ENCODE assay signal across 1 cellular context in the genomic region with DNA sequence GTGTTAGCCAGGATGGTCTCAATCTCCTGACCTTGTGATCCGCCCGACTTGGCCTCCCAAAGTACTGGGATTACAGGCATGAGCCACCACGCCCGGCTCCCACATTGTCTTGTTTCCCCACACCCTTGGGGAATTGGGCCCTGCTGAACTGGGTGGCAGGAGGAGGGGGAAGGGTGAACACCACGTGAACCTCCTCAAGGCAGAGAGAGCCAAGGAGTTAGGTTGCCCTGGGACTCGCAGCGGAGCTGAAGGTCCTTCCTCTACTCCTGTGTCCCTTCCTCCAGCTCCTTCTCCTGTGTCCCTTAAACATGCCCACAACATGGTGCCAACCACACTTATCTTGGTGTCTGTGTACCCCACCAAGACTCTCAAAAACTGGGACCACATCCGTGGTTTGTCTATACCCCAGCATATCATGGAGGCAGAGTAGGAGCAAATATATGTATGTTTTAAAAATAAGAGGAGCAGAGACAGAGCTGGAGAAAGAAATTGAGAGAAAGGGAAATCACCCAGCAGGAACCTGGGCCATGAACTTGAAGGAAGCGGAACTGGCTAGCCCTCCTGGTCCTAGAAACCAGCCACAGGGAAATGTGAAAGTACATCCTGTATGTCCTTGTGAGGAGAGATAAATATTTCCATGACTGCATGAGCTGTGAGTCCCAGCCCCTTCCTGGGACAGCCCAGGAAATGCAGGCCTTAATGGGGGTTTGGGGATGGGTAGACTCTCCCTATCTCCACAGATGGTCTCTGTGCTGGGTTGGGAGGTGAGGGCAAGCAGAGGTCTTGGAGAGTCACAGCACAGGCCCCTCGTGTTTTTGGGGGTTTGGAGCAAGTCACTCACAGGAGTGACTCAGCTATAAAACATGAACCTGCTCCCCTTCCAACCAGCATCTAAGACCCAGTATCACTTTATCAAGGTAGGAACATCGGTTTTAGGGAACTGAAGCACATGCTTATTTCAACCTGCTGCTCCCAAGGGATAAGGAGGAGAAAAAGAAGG.
TF ChIP-seq lines count a peak whose summit lies in the region.

No MANE protein-coding gene starts in this region.

TF ChIP-seq in K562, 482 proteins besides CTCF, POLR2A, EP300 and RAD21 (continued from another document and continues in another):
- TF ChIP-seq, protein P1, sequence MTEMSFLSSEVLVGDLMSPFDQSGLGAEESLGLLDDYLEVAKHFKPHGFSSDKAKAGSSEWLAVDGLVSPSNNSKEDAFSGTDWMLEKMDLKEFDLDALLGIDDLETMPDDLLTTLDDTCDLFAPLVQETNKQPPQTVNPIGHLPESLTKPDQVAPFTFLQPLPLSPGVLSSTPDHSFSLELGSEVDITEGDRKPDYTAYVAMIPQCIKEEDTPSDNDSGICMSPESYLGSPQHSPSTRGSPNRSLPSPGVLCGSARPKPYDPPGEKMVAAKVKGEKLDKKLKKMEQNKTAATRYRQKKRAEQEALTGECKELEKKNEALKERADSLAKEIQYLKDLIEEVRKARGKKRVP (CRISPR knock-in tag; IDR thresholded peaks at IDR 0.05), result no peak
- TF ChIP-seq XRCC5 (IDR thresholded peaks at IDR 0.05; ENCODE audit: low read depth, low read length), result no peak
- TF ChIP-seq ZNF780A (CRISPR knock-in tag; IDR thresholded peaks at IDR 0.05), result no peak
- TF ChIP-seq EHMT2 (IDR thresholded peaks at IDR 0.05), result no peak
- TF ChIP-seq CAMTA2 (CRISPR knock-in tag; conservative IDR thresholded peaks at IDR 0.05), result no peak
- TF ChIP-seq, protein P2, sequence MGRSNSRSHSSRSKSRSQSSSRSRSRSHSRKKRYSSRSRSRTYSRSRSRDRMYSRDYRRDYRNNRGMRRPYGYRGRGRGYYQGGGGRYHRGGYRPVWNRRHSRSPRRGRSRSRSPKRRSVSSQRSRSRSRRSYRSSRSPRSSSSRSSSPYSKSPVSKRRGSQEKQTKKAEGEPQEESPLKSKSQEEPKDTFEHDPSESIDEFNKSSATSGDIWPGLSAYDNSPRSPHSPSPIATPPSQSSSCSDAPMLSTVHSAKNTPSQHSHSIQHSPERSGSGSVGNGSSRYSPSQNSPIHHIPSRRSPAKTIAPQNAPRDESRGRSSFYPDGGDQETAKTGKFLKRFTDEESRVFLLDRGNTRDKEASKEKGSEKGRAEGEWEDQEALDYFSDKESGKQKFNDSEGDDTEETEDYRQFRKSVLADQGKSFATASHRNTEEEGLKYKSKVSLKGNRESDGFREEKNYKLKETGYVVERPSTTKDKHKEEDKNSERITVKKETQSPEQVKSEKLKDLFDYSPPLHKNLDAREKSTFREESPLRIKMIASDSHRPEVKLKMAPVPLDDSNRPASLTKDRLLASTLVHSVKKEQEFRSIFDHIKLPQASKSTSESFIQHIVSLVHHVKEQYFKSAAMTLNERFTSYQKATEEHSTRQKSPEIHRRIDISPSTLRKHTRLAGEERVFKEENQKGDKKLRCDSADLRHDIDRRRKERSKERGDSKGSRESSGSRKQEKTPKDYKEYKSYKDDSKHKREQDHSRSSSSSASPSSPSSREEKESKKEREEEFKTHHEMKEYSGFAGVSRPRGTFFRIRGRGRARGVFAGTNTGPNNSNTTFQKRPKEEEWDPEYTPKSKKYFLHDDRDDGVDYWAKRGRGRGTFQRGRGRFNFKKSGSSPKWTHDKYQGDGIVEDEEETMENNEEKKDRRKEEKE (IDR thresholded peaks at IDR 0.05; ENCODE audit: borderline replicate concordance in 1 of 2, control insufficient read depth in 1 of 2, low read depth in 2 of 2, low read length in 1 of 2), result no peak
- TF ChIP-seq ZNF785 (CRISPR knock-in tag; IDR thresholded peaks at IDR 0.05), result no peak
- TF ChIP-seq, protein P3, sequence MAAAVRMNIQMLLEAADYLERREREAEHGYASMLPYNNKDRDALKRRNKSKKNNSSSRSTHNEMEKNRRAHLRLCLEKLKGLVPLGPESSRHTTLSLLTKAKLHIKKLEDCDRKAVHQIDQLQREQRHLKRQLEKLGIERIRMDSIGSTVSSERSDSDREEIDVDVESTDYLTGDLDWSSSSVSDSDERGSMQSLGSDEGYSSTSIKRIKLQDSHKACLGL (CRISPR knock-in tag; IDR thresholded peaks at IDR 0.05; ENCODE audit: borderline replicate concordance, poor library complexity, severe bottlenecking), result no peak
- TF ChIP-seq, protein P4, sequence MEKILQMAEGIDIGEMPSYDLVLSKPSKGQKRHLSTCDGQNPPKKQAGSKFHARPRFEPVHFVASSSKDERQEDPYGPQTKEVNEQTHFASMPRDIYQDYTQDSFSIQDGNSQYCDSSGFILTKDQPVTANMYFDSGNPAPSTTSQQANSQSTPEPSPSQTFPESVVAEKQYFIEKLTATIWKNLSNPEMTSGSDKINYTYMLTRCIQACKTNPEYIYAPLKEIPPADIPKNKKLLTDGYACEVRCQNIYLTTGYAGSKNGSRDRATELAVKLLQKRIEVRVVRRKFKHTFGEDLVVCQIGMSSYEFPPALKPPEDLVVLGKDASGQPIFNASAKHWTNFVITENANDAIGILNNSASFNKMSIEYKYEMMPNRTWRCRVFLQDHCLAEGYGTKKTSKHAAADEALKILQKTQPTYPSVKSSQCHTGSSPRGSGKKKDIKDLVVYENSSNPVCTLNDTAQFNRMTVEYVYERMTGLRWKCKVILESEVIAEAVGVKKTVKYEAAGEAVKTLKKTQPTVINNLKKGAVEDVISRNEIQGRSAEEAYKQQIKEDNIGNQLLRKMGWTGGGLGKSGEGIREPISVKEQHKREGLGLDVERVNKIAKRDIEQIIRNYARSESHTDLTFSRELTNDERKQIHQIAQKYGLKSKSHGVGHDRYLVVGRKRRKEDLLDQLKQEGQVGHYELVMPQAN (IDR thresholded peaks at IDR 0.05; ENCODE audit: borderline replicate concordance), result no peak; the same call in 1 of the 2 replicates
- TF ChIP-seq SIN3A (IDR thresholded peaks at IDR 0.05; ENCODE audit: borderline replicate concordance in 2 of 2, control insufficient read depth in 1 of 2, low read depth in 2 of 2, low read length in 2 of 2), result no peak
- TF ChIP-seq, protein P5, sequence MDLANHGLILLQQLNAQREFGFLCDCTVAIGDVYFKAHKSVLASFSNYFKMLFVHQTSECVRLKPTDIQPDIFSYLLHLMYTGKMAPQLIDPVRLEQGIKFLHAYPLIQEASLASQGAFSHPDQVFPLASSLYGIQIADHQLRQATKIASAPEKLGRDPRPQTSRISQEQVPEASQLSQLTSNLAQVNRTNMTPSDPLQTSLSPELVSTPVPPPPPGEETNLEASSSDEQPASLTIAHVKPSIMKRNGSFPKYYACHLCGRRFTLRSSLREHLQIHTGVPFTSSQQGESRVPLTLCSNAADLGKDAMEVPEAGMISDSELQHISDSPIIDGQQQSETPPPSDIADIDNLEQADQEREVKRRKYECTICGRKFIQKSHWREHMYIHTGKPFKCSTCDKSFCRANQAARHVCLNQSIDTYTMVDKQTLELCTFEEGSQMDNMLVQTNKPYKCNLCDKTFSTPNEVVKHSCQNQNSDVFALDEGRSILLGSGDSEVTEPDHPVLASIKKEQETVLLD (IDR thresholded peaks at IDR 0.05), result 0 out of 2 replicates have a peak, but pooled peaks have one; percentile 32
- TF ChIP-seq, protein P6, sequence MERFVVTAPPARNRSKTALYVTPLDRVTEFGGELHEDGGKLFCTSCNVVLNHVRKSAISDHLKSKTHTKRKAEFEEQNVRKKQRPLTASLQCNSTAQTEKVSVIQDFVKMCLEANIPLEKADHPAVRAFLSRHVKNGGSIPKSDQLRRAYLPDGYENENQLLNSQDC (CRISPR knock-in tag; IDR thresholded peaks at IDR 0.05), result no peak
- TF ChIP-seq, protein P7, sequence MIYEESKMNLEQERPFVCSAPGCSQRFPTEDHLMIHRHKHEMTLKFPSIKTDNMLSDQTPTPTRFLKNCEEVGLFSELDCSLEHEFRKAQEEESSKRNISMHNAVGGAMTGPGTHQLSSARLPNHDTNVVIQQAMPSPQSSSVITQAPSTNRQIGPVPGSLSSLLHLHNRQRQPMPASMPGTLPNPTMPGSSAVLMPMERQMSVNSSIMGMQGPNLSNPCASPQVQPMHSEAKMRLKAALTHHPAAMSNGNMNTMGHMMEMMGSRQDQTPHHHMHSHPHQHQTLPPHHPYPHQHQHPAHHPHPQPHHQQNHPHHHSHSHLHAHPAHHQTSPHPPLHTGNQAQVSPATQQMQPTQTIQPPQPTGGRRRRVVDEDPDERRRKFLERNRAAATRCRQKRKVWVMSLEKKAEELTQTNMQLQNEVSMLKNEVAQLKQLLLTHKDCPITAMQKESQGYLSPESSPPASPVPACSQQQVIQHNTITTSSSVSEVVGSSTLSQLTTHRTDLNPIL (CRISPR knock-in tag; IDR thresholded peaks at IDR 0.05), result no peak
- TF ChIP-seq, protein P8, sequence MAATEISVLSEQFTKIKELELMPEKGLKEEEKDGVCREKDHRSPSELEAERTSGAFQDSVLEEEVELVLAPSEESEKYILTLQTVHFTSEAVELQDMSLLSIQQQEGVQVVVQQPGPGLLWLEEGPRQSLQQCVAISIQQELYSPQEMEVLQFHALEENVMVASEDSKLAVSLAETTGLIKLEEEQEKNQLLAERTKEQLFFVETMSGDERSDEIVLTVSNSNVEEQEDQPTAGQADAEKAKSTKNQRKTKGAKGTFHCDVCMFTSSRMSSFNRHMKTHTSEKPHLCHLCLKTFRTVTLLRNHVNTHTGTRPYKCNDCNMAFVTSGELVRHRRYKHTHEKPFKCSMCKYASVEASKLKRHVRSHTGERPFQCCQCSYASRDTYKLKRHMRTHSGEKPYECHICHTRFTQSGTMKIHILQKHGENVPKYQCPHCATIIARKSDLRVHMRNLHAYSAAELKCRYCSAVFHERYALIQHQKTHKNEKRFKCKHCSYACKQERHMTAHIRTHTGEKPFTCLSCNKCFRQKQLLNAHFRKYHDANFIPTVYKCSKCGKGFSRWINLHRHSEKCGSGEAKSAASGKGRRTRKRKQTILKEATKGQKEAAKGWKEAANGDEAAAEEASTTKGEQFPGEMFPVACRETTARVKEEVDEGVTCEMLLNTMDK (IDR thresholded peaks at IDR 0.05; ENCODE audit: borderline replicate concordance, insufficient read depth, low read depth, low read length, poor library complexity, severe bottlenecking), result no peak
- TF ChIP-seq, protein P9, sequence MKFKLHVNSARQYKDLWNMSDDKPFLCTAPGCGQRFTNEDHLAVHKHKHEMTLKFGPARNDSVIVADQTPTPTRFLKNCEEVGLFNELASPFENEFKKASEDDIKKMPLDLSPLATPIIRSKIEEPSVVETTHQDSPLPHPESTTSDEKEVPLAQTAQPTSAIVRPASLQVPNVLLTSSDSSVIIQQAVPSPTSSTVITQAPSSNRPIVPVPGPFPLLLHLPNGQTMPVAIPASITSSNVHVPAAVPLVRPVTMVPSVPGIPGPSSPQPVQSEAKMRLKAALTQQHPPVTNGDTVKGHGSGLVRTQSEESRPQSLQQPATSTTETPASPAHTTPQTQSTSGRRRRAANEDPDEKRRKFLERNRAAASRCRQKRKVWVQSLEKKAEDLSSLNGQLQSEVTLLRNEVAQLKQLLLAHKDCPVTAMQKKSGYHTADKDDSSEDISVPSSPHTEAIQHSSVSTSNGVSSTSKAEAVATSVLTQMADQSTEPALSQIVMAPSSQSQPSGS (CRISPR knock-in tag; IDR thresholded peaks at IDR 0.05), result no peak
- no peak for TF ChIP-seq ZC3H11A (IDR thresholded peaks at IDR 0.05; ENCODE audit: low read depth, low read length)
- no peak for TF ChIP-seq MED1 (CRISPR knock-in tag; IDR thresholded peaks at IDR 0.05; ENCODE audit: borderline replicate concordance)
- TF ChIP-seq SMARCA4 (IDR thresholded peaks at IDR 0.05), result peak; percentile 71
- no peak for TF ChIP-seq KLF16 (IDR thresholded peaks at IDR 0.05)
- no peak for TF ChIP-seq MYNN (IDR thresholded peaks at IDR 0.05)
- TF ChIP-seq MYNN (CRISPR knock-in tag; IDR thresholded peaks at IDR 0.05), result no peak
- TF ChIP-seq ZFP36 (IDR thresholded peaks at IDR 0.05; ENCODE audit: low read depth, low read length, partially characterized antibody), result no peak
- no peak for TF ChIP-seq TCF7L2 (IDR thresholded peaks at IDR 0.05; ENCODE audit: low read depth, low read length)
- TF ChIP-seq RB1 (IDR thresholded peaks at IDR 0.05; ENCODE audit: low read depth), result no peak
- peak; percentile 83 for TF ChIP-seq GABPA (tag; conservative IDR thresholded peaks at IDR 0.05; ENCODE audit: low read depth)
- TF ChIP-seq, protein P10, sequence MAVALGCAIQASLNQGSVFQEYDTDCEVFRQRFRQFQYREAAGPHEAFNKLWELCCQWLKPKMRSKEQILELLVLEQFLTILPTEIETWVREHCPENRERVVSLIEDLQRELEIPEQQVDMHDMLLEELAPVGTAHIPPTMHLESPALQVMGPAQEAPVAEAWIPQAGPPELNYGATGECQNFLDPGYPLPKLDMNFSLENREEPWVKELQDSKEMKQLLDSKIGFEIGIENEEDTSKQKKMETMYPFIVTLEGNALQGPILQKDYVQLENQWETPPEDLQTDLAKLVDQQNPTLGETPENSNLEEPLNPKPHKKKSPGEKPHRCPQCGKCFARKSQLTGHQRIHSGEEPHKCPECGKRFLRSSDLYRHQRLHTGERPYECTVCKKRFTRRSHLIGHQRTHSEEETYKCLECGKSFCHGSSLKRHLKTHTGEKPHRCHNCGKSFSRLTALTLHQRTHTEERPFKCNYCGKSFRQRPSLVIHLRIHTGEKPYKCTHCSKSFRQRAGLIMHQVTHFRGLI (CRISPR knock-in tag; IDR thresholded peaks at IDR 0.05), result no peak
- TF ChIP-seq, protein P11, sequence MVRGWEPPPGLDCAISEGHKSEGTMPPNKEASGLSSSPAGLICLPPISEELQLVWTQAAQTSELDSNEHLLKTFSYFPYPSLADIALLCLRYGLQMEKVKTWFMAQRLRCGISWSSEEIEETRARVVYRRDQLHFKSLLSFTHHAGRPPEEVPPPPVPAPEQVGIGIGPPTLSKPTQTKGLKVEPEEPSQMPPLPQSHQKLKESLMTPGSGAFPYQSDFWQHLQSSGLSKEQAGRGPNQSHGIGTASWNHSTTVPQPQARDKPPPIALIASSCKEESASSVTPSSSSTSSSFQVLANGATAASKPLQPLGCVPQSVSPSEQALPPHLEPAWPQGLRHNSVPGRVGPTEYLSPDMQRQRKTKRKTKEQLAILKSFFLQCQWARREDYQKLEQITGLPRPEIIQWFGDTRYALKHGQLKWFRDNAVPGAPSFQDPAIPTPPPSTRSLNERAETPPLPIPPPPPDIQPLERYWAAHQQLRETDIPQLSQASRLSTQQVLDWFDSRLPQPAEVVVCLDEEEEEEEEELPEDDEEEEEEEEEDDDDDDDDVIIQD (CRISPR knock-in tag; IDR thresholded peaks at IDR 0.05), result no peak
- no peak for TF ChIP-seq FOXK2 (conservative IDR thresholded peaks at IDR 0.05 in 1 of 2, IDR thresholded peaks at IDR 0.05 in 1 of 2; ENCODE audit: low read depth in 2 of 2)
- no peak for TF ChIP-seq NBN (IDR thresholded peaks at IDR 0.05; ENCODE audit: low read depth)
- no peak for TF ChIP-seq KLF10 (CRISPR knock-in tag; IDR thresholded peaks at IDR 0.05)
